Comparison of ENCODE assay signal across 8 cellular contexts in genomic region chr20:1844723-1845523, GRCh38. TPM values are rescaled to one million over a fixed set of nuclear protein-coding genes. Genes with fewer than 3 reads are reported as not detected.
DNase-seq lines count a peak whose midpoint lies in the region; ATAC-seq and TF ChIP-seq lines count a peak whose summit lies in the region.

No MANE protein-coding gene starts in this region.

- H3K4me3 Mint-ChIP-seq in nephron progenitor cell, result no peak overlapping the region

- no peaks in the 10 kb centered on the region for H3K36me3 Mint-ChIP-seq in nephron progenitor cell (ENCODE audit: low read depth)

- H4K20me1 ChIP-seq in Karpas-422 (ENCODE audit: insufficient read depth, low read depth, low read length), result no peaks in the 10 kb centered on the region; the same call in 1 of the 2 replicates

- H3K9me3 ChIP-seq in Karpas-422 (ENCODE audit: low read length), result no peaks in the 10 kb centered on the region

- no peaks in the 10 kb centered on the region for H3K27me3 ChIP-seq in Karpas-422 (ENCODE audit: low read length)

- H3K27ac ChIP-seq in Karpas-422 (ENCODE audit: low read length) (no peak overlapping the region), caudate nucleus (ENCODE audit: low read depth, low read length) (peak overlapping the region; percentile 16)

- H3K27me3 Mint-ChIP-seq in nephron progenitor cell (ENCODE audit: low read depth, poor library complexity), result peaks cover 11% of the 10 kb centered on the region

- no peaks in the 10 kb centered on the region for H3K79me2 ChIP-seq in Karpas-422 (ENCODE audit: low read length)

- peaks cover 14% of the 10 kb centered on the region for H3K4me1 ChIP-seq in Karpas-422 (ENCODE audit: low read length)

- no peak overlapping the region for H3K4me2 ChIP-seq in Karpas-422 (ENCODE audit: low read depth, low read length, poor library complexity, severe bottlenecking)

- no peak overlapping the region for H3K27ac Mint-ChIP-seq in nephron progenitor cell

- no peak overlapping the region for H3K4me3 ChIP-seq in Karpas-422 (ENCODE audit: low read length)

- no peak for TF ChIP-seq CTCF in nephron progenitor cell (IDR thresholded peaks at IDR 0.05)

- H3K9ac ChIP-seq in Karpas-422 (ENCODE audit: low read length), result no peak overlapping the region

- ATAC-seq in GM18498 (IDR thresholded peaks at IDR 0.05; ENCODE audit: unreplicated experiment), result peak; percentile 94
- peak; percentile 94 for ATAC-seq in GM21576 (IDR thresholded peaks at IDR 0.05; ENCODE audit: unreplicated experiment)

- peak; percentile 57 for DNase-seq in Karpas-422
- peak in 11 of 61 donors; percentile 7 to 29 (median 20) for DNase-seq in caudate nucleus (lab: John Stamatoyannopoulos, UW)
- peak; percentile 47 for DNase-seq in putamen (ENCODE audit: low spot score)
- DNase-seq in nephron progenitor cell, result no peak
- DNase-seq in SHP77 treated with DMSO at 0.1 percent for 48 hours (lab: John Stamatoyannopoulos, UW), result no peak
- no peak for DNase-seq in RKO (ENCODE audit: low spot score)

- H3K36me3 ChIP-seq in Karpas-422 (ENCODE audit: insufficient read depth, low read length), result no peaks in the 10 kb centered on the region

- peaks cover 48% of the 10 kb centered on the region for H3K4me1 Mint-ChIP-seq in nephron progenitor cell

- peaks cover 11% of the 10 kb centered on the region for H3K9me3 Mint-ChIP-seq in nephron progenitor cell

- no peaks in the 10 kb centered on the region for H3K9me2 ChIP-seq in Karpas-422 (replicated peaks; ENCODE audit: insufficient read depth, low read length)

- no peak overlapping the region for H2AFZ ChIP-seq in Karpas-422 (ENCODE audit: low read length)

RNA-seq across cellular contexts. Expression of gene SIRPA, which starts 50.3 kb away (rescaled TPM):
- total RNA-seq in Karpas-422 (2014; rRNA removed; shearing (Covaris generic); ENCODE audit: low replicate concordance), result 0.30 and 0.36 TPM in 2 replicates

Comparison
In these comparisons a context has a peak if more than half of its experiments do, and no peak if none do; other contexts are left out.
1. DNase-seq: peak in Karpas-422 (single experiment) and putamen (single experiment); none in nephron progenitor cell (single experiment), SHP77 treated with DMSO at 0.1 percent for 48 hours (single experiment) and RKO (single experiment).